In the genomic region with DNA sequence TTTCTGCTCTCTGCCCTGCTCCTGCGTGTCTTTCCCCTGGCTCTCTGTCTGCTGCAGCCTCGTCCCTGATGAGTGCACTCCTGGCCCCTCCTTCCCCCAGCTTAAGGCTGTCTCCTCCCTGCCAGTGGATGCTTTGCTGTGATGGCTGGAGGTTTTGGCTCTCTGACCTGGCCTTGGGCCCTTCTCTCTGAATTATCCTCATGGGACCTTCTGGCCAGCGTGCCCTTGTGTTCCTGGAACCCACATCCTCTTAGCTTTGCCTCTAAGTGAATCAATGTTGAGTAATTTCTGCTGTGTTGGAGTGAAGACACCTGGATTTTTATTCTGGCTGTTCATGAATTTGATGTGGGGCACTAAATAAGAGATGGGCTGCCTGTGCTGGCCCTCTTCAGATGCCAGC, we compare ENCODE assay signal across 16 cellular contexts. TPM values are rescaled to one million over a fixed set of nuclear protein-coding genes. Genes with fewer than 3 reads are reported as not detected.
DNase-seq lines count a peak whose midpoint lies in the region; ATAC-seq and TF ChIP-seq lines count a peak whose summit lies in the region.
"Had no signal": no experiment of that assay in that cellular context is flagged by ENCODE, and none has a peak within 500 bp of the region (broad histone marks: within the 10 kb centered on the region; RNA-seq: fewer than 3 reads in every experiment).

No MANE protein-coding gene starts in this region.

- H3F3A ChIP-seq in GM23338 (replicated peaks; ENCODE audit: low read depth) = no peaks in the 10 kb centered on the region

- ATAC-seq in GM23338 = peak; percentile 67
- ATAC-seq in left lung = peak; percentile 60
- ATAC-seq in GM18511 (IDR thresholded peaks at IDR 0.05; ENCODE audit: unreplicated experiment) = no peak
- no peak for ATAC-seq in GM19324 (IDR thresholded peaks at IDR 0.05; ENCODE audit: low FRiP score, unreplicated experiment)
- no peak for ATAC-seq in GM18517 (IDR thresholded peaks at IDR 0.05; ENCODE audit: unreplicated experiment)
- ATAC-seq: esophagus mucosa had no signal

- TF ChIP-seq CTCF in GM23338 (conservative IDR thresholded peaks at IDR 0.05; ENCODE audit: low read depth in 2 of 2) = no peak
- TF ChIP-seq CTCF in cardiac fibroblast (IDR thresholded peaks at IDR 0.05; ENCODE audit: low read depth, low read length) = no peak
- no peak for TF ChIP-seq CTCF in left lung (IDR thresholded peaks at IDR 0.05)

- no peaks in the 10 kb centered on the region for H3K36me3 Mint-ChIP-seq in GM23338 (ENCODE audit: low read depth)

- peaks cover 1% of the 10 kb centered on the region for H3K27me3 Mint-ChIP-seq in GM23338 (ENCODE audit: insufficient read depth, low read depth, poor library complexity)

- no peaks in the 10 kb centered on the region; the same call in 1 of the 2 replicates for H3K9me2 ChIP-seq in GM23338 (ENCODE audit: insufficient read depth)

- H3K79me2 ChIP-seq in GM23338 (replicated peaks; ENCODE audit: insufficient read depth) = no peaks in the 10 kb centered on the region

- no peaks in the 10 kb centered on the region for H3K9me3 Mint-ChIP-seq in GM23338
- H3K9me3 Mint-ChIP-seq: activated CD4-positive, alpha-beta memory T cell treated with anti-CD3 and anti-CD28 coated beads, Interleukin-2, amount 10 ng/mL, durations not matched to agents 7 days and 5 days had no signal

- no peak overlapping the region for H3K4me3 Mint-ChIP-seq in GM23338
- H3K4me3 Mint-ChIP-seq: activated CD4-positive, alpha-beta memory T cell treated with anti-CD3 and anti-CD28 coated beads, Interleukin-2, amount 10 ng/mL, durations not matched to agents 7 days and 5 days had no signal

- intact Hi-C loops in left lung (cut with DNase I) = no loop called here

- H3K27me3 ChIP-seq in GM23338 (ENCODE audit: insufficient read depth) (no peaks in the 10 kb centered on the region), left lung (peaks cover 3 to 56% of the 10 kb centered on the region in 2 donors)

- H3K36me3 ChIP-seq in GM23338 (ENCODE audit: insufficient read depth) = no peaks in the 10 kb centered on the region
- no peaks in the 10 kb centered on the region for H3K36me3 ChIP-seq in left lung
- H3K36me3 ChIP-seq: neutrophil had no signal

- no peaks in the 10 kb centered on the region for H3K9me3 ChIP-seq in left lung
- H3K9me3 ChIP-seq: neutrophil had no signal

- peaks cover 10% of the 10 kb centered on the region for H3K4me1 Mint-ChIP-seq in GM23338
- H3K4me1 Mint-ChIP-seq: activated CD4-positive, alpha-beta memory T cell treated with anti-CD3 and anti-CD28 coated beads, Interleukin-2, amount 10 ng/mL, durations not matched to agents 7 days and 5 days had no signal

- DNase-seq in GM23338 (ENCODE audit: low spot score) (no peak), cardiac fibroblast (ENCODE audit: low read depth in 2 of 2) (peak; percentile 87 to 95), left lung (no peak), stromal cell of bone marrow (ENCODE audit: low read depth) (peak; percentile 73)
- no peak for DNase-seq in activated CD8-positive, alpha-beta memory T cell treated with anti-CD3 and anti-CD28 coated beads, Interleukin-2, amount 50 U/mL, for 48 hours
- DNase-seq: activated CD4-positive, alpha-beta memory T cell treated with anti-CD3 and anti-CD28 coated beads, Interleukin-2, amount 10 ng/mL, durations not matched to agents 7 days and 5 days; activated gamma-delta T cell treated with Interleukin-2 at 50 U/mL for 16 hours; NCI-H1092 treated with DMSO at 0.1 percent for 48 hours; NCI-H510A treated with DMSO at 0.1 percent for 48 hours; stimulated activated naive CD4-positive, alpha-beta T cell treated with Interleukin-2 at 50 U/mL for 16 hours; T-helper 9 cell had no signal

- no peak overlapping the region for H3K4me2 ChIP-seq in GM23338

- no peak overlapping the region for H3K27ac Mint-ChIP-seq in GM23338
- H3K27ac Mint-ChIP-seq: activated CD4-positive, alpha-beta memory T cell treated with anti-CD3 and anti-CD28 coated beads, Interleukin-2, amount 10 ng/mL, durations not matched to agents 7 days and 5 days had no signal

- no peak overlapping the region for H2AFZ ChIP-seq in GM23338

- H4K20me1 ChIP-seq in GM23338 (replicated peaks; ENCODE audit: insufficient read depth) = no peaks in the 10 kb centered on the region; the same call in 1 of the 2 replicates

- H3K27ac ChIP-seq in GM23338 (ENCODE audit: low read depth) (no peak overlapping the region), left lung (peak overlapping the region in 1 of 2 donors; percentile 50)
- H3K27ac ChIP-seq: neutrophil had no signal

- H3K4me3 ChIP-seq in GM23338 = no peak overlapping the region
- H3K4me3 ChIP-seq in cardiac fibroblast (replicated peaks in 1 of 2; ENCODE audit: low read depth in 2 of 2, low read length in 2 of 2) = peak overlapping the region in 1 of 2 donors; percentile 28
- no peak overlapping the region for H3K4me3 ChIP-seq in left lung

- no peaks in the 10 kb centered on the region for H3K4me1 ChIP-seq in GM23338 (ENCODE audit: insufficient read depth)
- peaks cover 0 to 4% of the 10 kb centered on the region in 2 donors for H3K4me1 ChIP-seq in left lung

TF ChIP-seq in GM23338, 12 proteins besides CTCF, POLR2A, EP300 and RAD21:
- TF ChIP-seq NANOG (IDR thresholded peaks at IDR 0.05; ENCODE audit: borderline replicate concordance) (no peak), CREB1 (CRISPR knock-in tag; IDR thresholded peaks at IDR 0.05; ENCODE audit: low read depth) (no peak), REST (IDR thresholded peaks at IDR 0.05; ENCODE audit: unreplicated experiment) (no peak)

RNA-seq across cellular contexts. Expression of gene TNFAIP8L3, which starts 9.8 kb away (rescaled TPM):
- 0.31 and 0.54 TPM in 2 replicates for total RNA-seq in GM23338 (2014; rRNA removed; shearing (Covaris generic))
- 0.21 and 0.23 TPM in 2 replicates for polyA plus RNA-seq in GM23338 (2016; fragmentation: Nextera tagmentation; extraction: Ambion mirVana)
- 10 to 100 TPM in 1 of 2 donors, 1 to 10 TPM in 1; 3.7 to 25.0 TPM for total RNA-seq in left lung

Comparison
In these comparisons a context has a peak if more than half of its experiments do, and no peak if none do; other contexts are left out.
1. ATAC-seq: peak in GM23338 (single experiment) and left lung (single experiment); none in GM18511 (single experiment), GM19324 (single experiment) and GM18517 (single experiment).
2. DNase-seq: peak in cardiac fibroblast (2 of 2) and stromal cell of bone marrow (single experiment); none in GM23338 (single experiment), left lung (0 of 2) and activated CD8-positive, alpha-beta memory T cell treated with anti-CD3 and anti-CD28 coated beads, Interleukin-2, amount 50 U/mL, for 48 hours (single experiment).